In the genomic region with DNA sequence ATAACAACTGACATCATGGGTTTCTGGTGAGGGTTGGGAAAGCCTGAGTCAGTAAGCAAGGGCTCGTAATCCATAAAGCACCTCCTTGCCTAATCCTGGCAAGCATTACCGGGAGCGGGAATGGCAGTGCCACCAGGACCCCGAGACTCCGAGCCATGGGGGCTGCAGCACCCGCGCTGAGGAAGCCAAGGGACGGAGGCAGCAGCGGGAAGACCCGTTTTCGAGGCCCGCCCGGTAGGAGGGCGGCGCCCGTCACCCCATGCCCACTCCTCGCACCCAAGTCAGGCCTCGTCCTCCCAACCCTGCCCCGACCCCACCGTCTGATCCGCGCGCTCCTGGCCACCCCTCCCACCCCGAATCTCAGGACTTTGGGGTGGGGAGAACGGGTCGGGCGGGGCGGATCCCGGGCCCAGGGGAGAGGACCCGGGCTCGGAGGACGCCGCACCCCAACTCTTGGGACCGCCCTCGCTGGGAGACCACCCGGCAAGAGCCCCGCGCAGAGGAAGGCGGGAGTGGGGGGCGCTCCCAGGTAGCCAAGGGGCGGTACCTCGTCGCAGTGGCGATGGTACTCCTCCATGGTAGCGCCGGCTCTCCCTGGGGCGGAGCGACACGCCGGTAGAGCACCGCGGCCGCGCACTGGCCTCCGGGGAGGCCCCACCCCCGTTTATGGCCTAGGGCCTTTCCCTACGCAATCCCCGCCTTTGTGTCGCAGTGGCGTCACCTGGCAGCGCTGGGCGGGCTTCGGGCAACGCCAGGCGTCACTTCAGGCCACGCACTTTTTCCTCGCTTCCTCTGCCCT, we compare ENCODE assay signal across 1 cellular context.
TF ChIP-seq lines count a peak whose summit lies in the region.

Gene DYNLT3, minus strand, starts transcription at position 638 of the 799 bp plus-strand sequence. Its CDS starts 61 bp downstream, at position 577.

TF ChIP-seq in HepG2, 621 proteins besides CTCF, POLR2A, EP300 and RAD21 (continued from another document):
- TF ChIP-seq, protein P1, sequence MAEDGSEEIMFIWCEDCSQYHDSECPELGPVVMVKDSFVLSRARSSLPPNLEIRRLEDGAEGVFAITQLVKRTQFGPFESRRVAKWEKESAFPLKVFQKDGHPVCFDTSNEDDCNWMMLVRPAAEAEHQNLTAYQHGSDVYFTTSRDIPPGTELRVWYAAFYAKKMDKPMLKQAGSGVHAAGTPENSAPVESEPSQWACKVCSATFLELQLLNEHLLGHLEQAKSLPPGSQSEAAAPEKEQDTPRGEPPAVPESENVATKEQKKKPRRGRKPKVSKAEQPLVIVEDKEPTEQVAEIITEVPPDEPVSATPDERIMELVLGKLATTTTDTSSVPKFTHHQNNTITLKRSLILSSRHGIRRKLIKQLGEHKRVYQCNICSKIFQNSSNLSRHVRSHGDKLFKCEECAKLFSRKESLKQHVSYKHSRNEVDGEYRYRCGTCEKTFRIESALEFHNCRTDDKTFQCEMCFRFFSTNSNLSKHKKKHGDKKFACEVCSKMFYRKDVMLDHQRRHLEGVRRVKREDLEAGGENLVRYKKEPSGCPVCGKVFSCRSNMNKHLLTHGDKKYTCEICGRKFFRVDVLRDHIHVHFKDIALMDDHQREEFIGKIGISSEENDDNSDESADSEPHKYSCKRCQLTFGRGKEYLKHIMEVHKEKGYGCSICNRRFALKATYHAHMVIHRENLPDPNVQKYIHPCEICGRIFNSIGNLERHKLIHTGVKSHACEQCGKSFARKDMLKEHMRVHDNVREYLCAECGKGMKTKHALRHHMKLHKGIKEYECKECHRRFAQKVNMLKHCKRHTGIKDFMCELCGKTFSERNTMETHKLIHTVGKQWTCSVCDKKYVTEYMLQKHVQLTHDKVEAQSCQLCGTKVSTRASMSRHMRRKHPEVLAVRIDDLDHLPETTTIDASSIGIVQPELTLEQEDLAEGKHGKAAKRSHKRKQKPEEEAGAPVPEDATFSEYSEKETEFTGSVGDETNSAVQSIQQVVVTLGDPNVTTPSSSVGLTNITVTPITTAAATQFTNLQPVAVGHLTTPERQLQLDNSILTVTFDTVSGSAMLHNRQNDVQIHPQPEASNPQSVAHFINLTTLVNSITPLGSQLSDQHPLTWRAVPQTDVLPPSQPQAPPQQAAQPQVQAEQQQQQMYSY (CRISPR knock-in tag; IDR thresholded peaks at IDR 0.05), result no peak
- no peak for TF ChIP-seq ZNF557 (CRISPR knock-in tag; IDR thresholded peaks at IDR 0.05)
- TF ChIP-seq NFE2L2 (IDR thresholded peaks at IDR 0.05; ENCODE audit: low read length), result no peak
